In the genomic region with DNA sequence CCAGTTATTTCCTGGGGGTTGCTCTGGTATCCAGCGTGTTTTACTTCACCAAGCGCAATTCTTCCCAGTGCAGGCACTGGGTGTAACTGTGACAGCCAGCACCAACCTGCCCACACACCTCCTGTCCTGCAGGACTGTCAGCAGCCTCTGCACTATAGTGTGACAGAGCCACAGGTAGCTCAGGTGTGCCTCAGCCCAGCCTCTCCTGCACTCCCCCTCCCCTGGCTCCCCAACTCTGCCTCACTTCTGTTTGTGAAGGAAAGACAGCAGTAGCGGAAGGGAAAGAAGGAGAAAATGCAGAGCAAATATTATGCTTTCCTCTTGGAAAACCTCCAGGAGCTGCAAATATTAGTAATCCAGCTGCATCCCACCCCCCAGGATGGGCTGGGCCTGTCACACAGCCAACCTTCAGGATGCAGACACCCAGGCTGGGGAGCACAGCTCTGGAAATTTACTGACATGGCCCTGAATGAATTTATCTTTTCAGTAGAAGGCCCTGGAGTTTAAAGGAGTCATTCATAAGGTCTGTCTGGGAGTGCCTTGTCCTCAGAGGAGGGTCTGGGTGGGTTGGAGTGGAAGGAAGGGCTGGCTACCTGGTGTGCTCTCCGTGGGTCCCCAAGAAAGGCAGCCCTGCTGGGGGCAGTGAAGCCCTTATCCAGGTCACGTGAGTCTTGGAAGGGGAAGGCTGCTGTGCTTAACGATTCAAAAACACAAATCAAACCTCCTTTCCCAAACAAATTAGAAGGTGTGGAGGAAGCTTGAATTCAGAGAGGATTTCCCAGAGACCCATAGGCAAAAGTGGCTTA, we compare ENCODE assay signal across 10 cellular contexts. TPM values are rescaled to one million over a fixed set of nuclear protein-coding genes. Genes with fewer than 3 reads are reported as not detected.
DNase-seq lines count a peak whose midpoint lies in the region; ATAC-seq and TF ChIP-seq lines count a peak whose summit lies in the region.
"Had no signal": no experiment of that assay in that cellular context is flagged by ENCODE, and none has a peak within 500 bp of the region (broad histone marks: within the 10 kb centered on the region; RNA-seq: fewer than 3 reads in every experiment).

No MANE protein-coding gene starts in this region.

- H4K20me1 ChIP-seq in fibroblast of lung (ENCODE audit: control insufficient read depth, extremely low read depth, insufficient read depth, low read length), result no peaks in the 10 kb centered on the region

- H3K36me3 ChIP-seq in SK-N-MC (ENCODE audit: insufficient read depth, low read length), result no peaks in the 10 kb centered on the region; the same call in 1 of the 2 replicates
- H3K36me3 ChIP-seq in fibroblast of lung (ENCODE audit: control insufficient read depth, insufficient read depth, low read length), result peaks cover 12% of the 10 kb centered on the region
- H3K36me3 ChIP-seq in parathyroid adenoma (ENCODE audit: control insufficient read depth, insufficient read depth, low read length), result no peaks in the 10 kb centered on the region

- no peak overlapping the region for H3K4me3 Mint-ChIP-seq in naive thymus-derived CD8-positive, alpha-beta T cell

- H3K9me3 ChIP-seq in SK-N-MC (ENCODE audit: low read depth, low read length), result no peaks in the 10 kb centered on the region
- no peaks in the 10 kb centered on the region for H3K9me3 ChIP-seq in fibroblast of lung (ENCODE audit: control insufficient read depth, insufficient read depth, low read depth, low read length)
- no peaks in the 10 kb centered on the region for H3K9me3 ChIP-seq in parathyroid adenoma (ENCODE audit: control insufficient read depth, low read length)

- H3K4me3 ChIP-seq in SK-N-MC (no peak overlapping the region), fibroblast of lung (replicated peaks in 1 of 4; ENCODE audit: control extremely low read depth in 1 of 4, insufficient read depth in 1 of 4, low read depth in 3 of 4, low read length in 4 of 4) (no peak overlapping the region), parathyroid adenoma (ENCODE audit: low read depth, low read length) (no peak overlapping the region)

- TF ChIP-seq CTCF in fibroblast of lung (conservative IDR thresholded peaks at IDR 0.05 in 1 of 2, IDR thresholded peaks at IDR 0.05 in 1 of 2; ENCODE audit: low read depth in 1 of 2, low read length in 2 of 2), result no peak
- TF ChIP-seq CTCF in parathyroid adenoma (IDR thresholded peaks at IDR 0.05), result no peak

- DNase-seq in COLO829 (ENCODE audit: low spot score) (peak; percentile 25), SK-N-MC (ENCODE audit: low read depth, low spot score) (no peak), fibroblast of lung (ENCODE audit: low read depth in 2 of 2) (peak in 1 of 2 donors; percentile 56), SKM-1 (lab: John Stamatoyannopoulos, UW; ENCODE audit: unreplicated experiment) (no peak)
- DNase-seq in stimulated activated naive CD8-positive, alpha-beta T cell treated with anti-CD3 and anti-CD28 coated beads, Interleukin-15, Interleukin-2, amounts not matched to agents 100 U/mL and 50 U/mL, for 24 hours, result no peak
- no peak for DNase-seq in naive thymus-derived CD8-positive, alpha-beta T cell
- DNase-seq: EL, KG1 had no signal

- peak overlapping the region; percentile 39 for H3K9ac ChIP-seq in SK-N-MC (ENCODE audit: insufficient read length)
- H3K9ac ChIP-seq in fibroblast of lung (ENCODE audit: insufficient read depth, low read length), result no peak overlapping the region
- H3K9ac ChIP-seq in parathyroid adenoma, result no peak overlapping the region

- no peaks in the 10 kb centered on the region for H3K27me3 Mint-ChIP-seq in naive thymus-derived CD8-positive, alpha-beta T cell

- H3K4me2 ChIP-seq in fibroblast of lung (ENCODE audit: extremely low read depth, insufficient read depth, low read length), result peak overlapping the region; percentile 46
- H3K4me2 ChIP-seq in parathyroid adenoma (ENCODE audit: low read length), result peak overlapping the region; percentile 17

- H3K79me2 ChIP-seq in fibroblast of lung (ENCODE audit: control insufficient read depth, insufficient read depth, low read length), result peaks cover 94% of the 10 kb centered on the region
- peaks cover 14% of the 10 kb centered on the region for H3K79me2 ChIP-seq in parathyroid adenoma

- H3K4me1 Mint-ChIP-seq in naive thymus-derived CD8-positive, alpha-beta T cell, result peaks cover 16 to 45% (median 38%) of the 10 kb centered on the region in 4 donors

- H3K27ac ChIP-seq in SK-N-MC, result peak overlapping the region; percentile 38
- H3K27ac ChIP-seq in fibroblast of lung (ENCODE audit: insufficient read depth, low read length), result peak overlapping the region; percentile 49
- H3K27ac ChIP-seq in parathyroid adenoma, result peak overlapping the region; percentile 24

- no peaks in the 10 kb centered on the region for H3K9me3 Mint-ChIP-seq in naive thymus-derived CD8-positive, alpha-beta T cell

- no peak for ATAC-seq in stimulated activated naive CD8-positive, alpha-beta T cell treated with anti-CD3 and anti-CD28 coated beads, Interleukin-15, Interleukin-2, amounts not matched to agents 100 U/mL and 50 U/mL, for 24 hours
- ATAC-seq in GM21576 (IDR thresholded peaks at IDR 0.05; ENCODE audit: unreplicated experiment), result no peak
- no peak for ATAC-seq in naive thymus-derived CD8-positive, alpha-beta T cell

- peak overlapping the region in 3 of 10 donors; percentile 28 to 75 (median 36) for H3K27ac Mint-ChIP-seq in naive thymus-derived CD8-positive, alpha-beta T cell

- H2AFZ ChIP-seq in fibroblast of lung (ENCODE audit: low read length) (no peak overlapping the region), parathyroid adenoma (no peak overlapping the region)

- H3K4me1 ChIP-seq in fibroblast of lung (ENCODE audit: control insufficient read depth, extremely low read depth, insufficient read depth, low read length) (peaks cover 38% of the 10 kb centered on the region), parathyroid adenoma (peaks cover 27% of the 10 kb centered on the region)

- H3K36me3 Mint-ChIP-seq in naive thymus-derived CD8-positive, alpha-beta T cell, result peaks cover 0 to 24% (median 12%) of the 10 kb centered on the region in 3 donors

- POLR2A ChIA-PET in naive thymus-derived CD8-positive, alpha-beta T cell (lab: Charles Lee), result no interaction called here

- H3K27me3 ChIP-seq in fibroblast of lung (ENCODE audit: control insufficient read depth, insufficient read depth, low read length) (no peaks in the 10 kb centered on the region), parathyroid adenoma (ENCODE audit: control insufficient read depth, insufficient read depth, low read length) (no peaks in the 10 kb centered on the region)

RNA-seq across cellular contexts. Expression of gene CAPN2, which starts 20.9 kb away (rescaled TPM):
- total RNA-seq in fibroblast of lung, result 332 and 488 TPM in 2 replicates
- 318 and 387 TPM in 2 replicates for polyA plus RNA-seq in fibroblast of lung
- 376 and 416 TPM in 2 replicates for polyA plus RNA-seq in fibroblast of lung (2012)
- polyA minus RNA-seq in fibroblast of lung (ENCODE audit: low replicate concordance), result 336 and 352 TPM in 2 replicates
- 10 to 100 TPM; 70.0 to 72.2 TPM for total RNA-seq in naive thymus-derived CD8-positive, alpha-beta T cell
- polyA plus RNA-seq in naive thymus-derived CD8-positive, alpha-beta T cell, result 100 to 1,000 TPM in 1 of 3 donors, 10 to 100 TPM in 2; 68.6 to 101 (median 83.7) TPM
